ENCODE assay signal across 11 cellular contexts in genomic region chr1:204419064-204419403, GRCh38. TPM values are rescaled to one million over a fixed set of nuclear protein-coding genes. Genes with fewer than 3 reads are reported as not detected.
A peak's percentile ranks its signal among the peaks of the same experiment; 100 is the strongest.
DNase-seq lines count a peak whose midpoint lies in the region; ATAC-seq and TF ChIP-seq lines count a peak whose summit lies in the region.
"Had no signal": no experiment of that assay in that cellular context is flagged by ENCODE, and none has a peak within 500 bp of the region (broad histone marks: within the 10 kb centered on the region; RNA-seq: fewer than 3 reads in every experiment).

No MANE protein-coding gene starts in this region.

- peaks cover 11% of the 10 kb centered on the region for H3K36me3 Mint-ChIP-seq in nephron (ENCODE audit: low read depth)
- H3K36me3 Mint-ChIP-seq in activated naive CD4-positive, alpha-beta T cell treated with anti-CD3 and anti-CD28 coated beads, Interleukin-2, amount 10 ng/mL, durations not matched to agents 7 days and 5 days, result peaks cover 14% of the 10 kb centered on the region

- ATAC-seq in stimulated activated naive CD8-positive, alpha-beta T cell treated with anti-CD3 and anti-CD28 coated beads, Interleukin-15, amount 100 ng/mL, for 72 hours, result no peak
- no peak for ATAC-seq in GM21723 (IDR thresholded peaks at IDR 0.05; ENCODE audit: unreplicated experiment)

- H3K4me1 Mint-ChIP-seq in nephron, result peaks cover 32% of the 10 kb centered on the region
- peaks cover 16% of the 10 kb centered on the region for H3K4me1 Mint-ChIP-seq in activated naive CD4-positive, alpha-beta T cell treated with anti-CD3 and anti-CD28 coated beads, Interleukin-2, amount 10 ng/mL, durations not matched to agents 7 days and 5 days
- peaks cover 46% of the 10 kb centered on the region for H3K4me1 Mint-ChIP-seq in stimulated activated naive CD8-positive, alpha-beta T cell treated with anti-CD3 and anti-CD28 coated beads, Interleukin-15, amount 100 ng/mL, for 72 hours

- POLR2A ChIA-PET in AG04450 (lab: Yijun Ruan, JAX), result no interaction called here

- in situ Hi-C loops in brain microvascular endothelial cell (cut with HindIII; ENCODE audit: low pct_ligation_motif_present, low sequenced_read_pairs), result no loop called here

- H3K27me3 ChIP-seq in AG04450 (ENCODE audit: control insufficient read depth, insufficient read depth, low read length), result no peaks in the 10 kb centered on the region
- no peaks in the 10 kb centered on the region for H3K27me3 ChIP-seq in brain microvascular endothelial cell (replicated peaks)

- CTCF ChIA-PET in AG04450 (lab: Charles Lee), result interaction anchor here (1.6 to 3.0 kb wide), 2 partner anchors 12 to 20 kb away, joined by 8 to 12 read pairs; no protein-coding TSS in a partner anchor
- CTCF ChIA-PET in activated naive CD4-positive, alpha-beta T cell treated with anti-CD3 and anti-CD28 coated beads, Interleukin-2, amount 10 ng/mL, durations not matched to agents 7 days and 5 days (lab: Charles Lee), result interaction anchor here (0.9 to 2.6 kb wide), 2 partner anchors 12 to 87 kb away, joined by 3 to 9 read pairs; no protein-coding TSS in a partner anchor

- no peak for TF ChIP-seq CTCF in AG04450 (IDR thresholded peaks at IDR 0.05; ENCODE audit: low read depth, low read length)
- TF ChIP-seq CTCF in nephron (IDR thresholded peaks at IDR 0.05; ENCODE audit: unreplicated experiment in 3 of 3), result no peak
- no peak for TF ChIP-seq CTCF in brain microvascular endothelial cell (IDR thresholded peaks at IDR 0.05; ENCODE audit: low read depth, low read length, missing control alignments)

- H3K27ac ChIP-seq in AG04450 (ENCODE audit: low read depth, low read length) (peak overlapping the region; percentile 57), brain microvascular endothelial cell (no peak overlapping the region)

- H3K4me3 Mint-ChIP-seq in nephron, result no peak overlapping the region
- no peak overlapping the region for H3K4me3 Mint-ChIP-seq in activated naive CD4-positive, alpha-beta T cell treated with anti-CD3 and anti-CD28 coated beads, Interleukin-2, amount 10 ng/mL, durations not matched to agents 7 days and 5 days
- no peak overlapping the region for H3K4me3 Mint-ChIP-seq in stimulated activated naive CD8-positive, alpha-beta T cell treated with anti-CD3 and anti-CD28 coated beads, Interleukin-15, amount 100 ng/mL, for 72 hours
- H3K4me3 Mint-ChIP-seq: activated naive CD4-positive, alpha-beta T cell treated with anti-CD3 and anti-CD28 coated beads, Interleukin-2, amount 50 U/mL, for 24 hours had no signal

- no peaks in the 10 kb centered on the region for H3K9me3 Mint-ChIP-seq in nephron
- H3K9me3 Mint-ChIP-seq in activated naive CD4-positive, alpha-beta T cell treated with anti-CD3 and anti-CD28 coated beads, Interleukin-2, amount 10 ng/mL, durations not matched to agents 7 days and 5 days, result no peaks in the 10 kb centered on the region
- H3K9me3 Mint-ChIP-seq in stimulated activated naive CD8-positive, alpha-beta T cell treated with anti-CD3 and anti-CD28 coated beads, Interleukin-15, amount 100 ng/mL, for 72 hours, result no peaks in the 10 kb centered on the region
- H3K9me3 Mint-ChIP-seq: activated naive CD4-positive, alpha-beta T cell treated with anti-CD3 and anti-CD28 coated beads, Interleukin-2, amount 50 U/mL, for 24 hours had no signal

- H3K27me3 Mint-ChIP-seq in nephron (ENCODE audit: low read depth), result peaks cover 4% of the 10 kb centered on the region
- no peaks in the 10 kb centered on the region for H3K27me3 Mint-ChIP-seq in activated naive CD4-positive, alpha-beta T cell treated with anti-CD3 and anti-CD28 coated beads, Interleukin-2, amount 10 ng/mL, durations not matched to agents 7 days and 5 days
- H3K27me3 Mint-ChIP-seq in stimulated activated naive CD8-positive, alpha-beta T cell treated with anti-CD3 and anti-CD28 coated beads, Interleukin-15, amount 100 ng/mL, for 72 hours, result no peaks in the 10 kb centered on the region
- H3K27me3 Mint-ChIP-seq: activated naive CD4-positive, alpha-beta T cell treated with anti-CD3 and anti-CD28 coated beads, Interleukin-2, amount 50 U/mL, for 24 hours had no signal

- no peaks in the 10 kb centered on the region for H3K36me3 ChIP-seq in brain microvascular endothelial cell (replicated peaks)

- H3K4me3 ChIP-seq in AG04450 (ENCODE audit: low read depth, low read length), result no peak overlapping the region
- H3K4me3 ChIP-seq in brain microvascular endothelial cell (ENCODE audit: low read depth, low read length), result no peak overlapping the region
- H3K4me3 ChIP-seq: left ventricle myocardium inferior had no signal

- peak overlapping the region; percentile 24 to 92 (median 76) for H3K27ac Mint-ChIP-seq in nephron
- no peak overlapping the region for H3K27ac Mint-ChIP-seq in activated naive CD4-positive, alpha-beta T cell treated with anti-CD3 and anti-CD28 coated beads, Interleukin-2, amount 10 ng/mL, durations not matched to agents 7 days and 5 days
- no peak overlapping the region for H3K27ac Mint-ChIP-seq in stimulated activated naive CD8-positive, alpha-beta T cell treated with anti-CD3 and anti-CD28 coated beads, Interleukin-15, amount 100 ng/mL, for 72 hours
- H3K27ac Mint-ChIP-seq: activated naive CD4-positive, alpha-beta T cell treated with anti-CD3 and anti-CD28 coated beads, Interleukin-2, amount 50 U/mL, for 24 hours had no signal

- no peak for DNase-seq in AG04450 (ENCODE audit: low read depth, low spot score)
- peak; percentile 52 for DNase-seq in LoVo (ENCODE audit: low spot score)
- DNase-seq in dermis blood vessel endothelial cell, result peak; percentile 62
- DNase-seq in activated naive CD4-positive, alpha-beta T cell treated with anti-CD3 and anti-CD28 coated beads, Interleukin-2, amount 10 ng/mL, durations not matched to agents 7 days and 5 days, result no peak
- DNase-seq in brain microvascular endothelial cell, result no peak
- no peak for DNase-seq in stimulated activated naive CD8-positive, alpha-beta T cell treated with anti-CD3 and anti-CD28 coated beads, Interleukin-15, amount 100 ng/mL, for 72 hours
- DNase-seq: left ventricle myocardium inferior; stimulated activated naive CD8-positive, alpha-beta T cell treated with anti-CD3 and anti-CD28 coated beads, Interleukin-15, Interleukin-2, amounts not matched to agents 100 U/mL and 50 U/mL, for 24 hours had no signal

- H3K9me3 ChIP-seq in AG04450 (ENCODE audit: control insufficient read depth, insufficient read depth, low read length), result no peaks in the 10 kb centered on the region; the same call in 1 of the 2 replicates
- H3K9me3 ChIP-seq: left ventricle myocardium inferior had no signal

RNA-seq across cellular contexts. Expression of gene PPP1R15B, which starts 7.4 kb away (rescaled TPM):
- 25.4 and 28.4 TPM in 2 replicates for polyA plus RNA-seq in AG04450 (2011; rRNA removed)
- 40.7 and 41.5 TPM in 2 replicates for polyA minus RNA-seq in AG04450 (2011; rRNA and poly(A)+ RNA removed)
- total RNA-seq in dermis blood vessel endothelial cell, result 28.2 and 37.0 TPM in 2 replicates

RNA-seq across cellular contexts. Expression of gene PLEKHA6, which starts 59.3 kb away (rescaled TPM):
- 6.8 and 7.7 TPM in 2 replicates for polyA plus RNA-seq in AG04450 (2011; rRNA removed)
- 6.6 and 6.9 TPM in 2 replicates for polyA minus RNA-seq in AG04450 (2011; rRNA and poly(A)+ RNA removed)
- total RNA-seq in dermis blood vessel endothelial cell, result 0.51 and 3.5 TPM in 2 replicates

Comparison
In these comparisons a context has a peak if more than half of its experiments do, and no peak if none do; other contexts are left out.
1. DNase-seq: peak in LoVo (single experiment) and dermis blood vessel endothelial cell (single experiment); none in AG04450 (single experiment), activated naive CD4-positive, alpha-beta T cell treated with anti-CD3 and anti-CD28 coated beads, Interleukin-2, amount 10 ng/mL, durations not matched to agents 7 days and 5 days (single experiment), brain microvascular endothelial cell (single experiment) and stimulated activated naive CD8-positive, alpha-beta T cell treated with anti-CD3 and anti-CD28 coated beads, Interleukin-15, amount 100 ng/mL, for 72 hours (0 of 2).
2. H3K27ac Mint-ChIP-seq: peak in nephron (3 of 3); none in activated naive CD4-positive, alpha-beta T cell treated with anti-CD3 and anti-CD28 coated beads, Interleukin-2, amount 10 ng/mL, durations not matched to agents 7 days and 5 days (single experiment) and stimulated activated naive CD8-positive, alpha-beta T cell treated with anti-CD3 and anti-CD28 coated beads, Interleukin-15, amount 100 ng/mL, for 72 hours (0 of 2).